Comparison of ENCODE assay signal across 2 cellular contexts in the genomic region with DNA sequence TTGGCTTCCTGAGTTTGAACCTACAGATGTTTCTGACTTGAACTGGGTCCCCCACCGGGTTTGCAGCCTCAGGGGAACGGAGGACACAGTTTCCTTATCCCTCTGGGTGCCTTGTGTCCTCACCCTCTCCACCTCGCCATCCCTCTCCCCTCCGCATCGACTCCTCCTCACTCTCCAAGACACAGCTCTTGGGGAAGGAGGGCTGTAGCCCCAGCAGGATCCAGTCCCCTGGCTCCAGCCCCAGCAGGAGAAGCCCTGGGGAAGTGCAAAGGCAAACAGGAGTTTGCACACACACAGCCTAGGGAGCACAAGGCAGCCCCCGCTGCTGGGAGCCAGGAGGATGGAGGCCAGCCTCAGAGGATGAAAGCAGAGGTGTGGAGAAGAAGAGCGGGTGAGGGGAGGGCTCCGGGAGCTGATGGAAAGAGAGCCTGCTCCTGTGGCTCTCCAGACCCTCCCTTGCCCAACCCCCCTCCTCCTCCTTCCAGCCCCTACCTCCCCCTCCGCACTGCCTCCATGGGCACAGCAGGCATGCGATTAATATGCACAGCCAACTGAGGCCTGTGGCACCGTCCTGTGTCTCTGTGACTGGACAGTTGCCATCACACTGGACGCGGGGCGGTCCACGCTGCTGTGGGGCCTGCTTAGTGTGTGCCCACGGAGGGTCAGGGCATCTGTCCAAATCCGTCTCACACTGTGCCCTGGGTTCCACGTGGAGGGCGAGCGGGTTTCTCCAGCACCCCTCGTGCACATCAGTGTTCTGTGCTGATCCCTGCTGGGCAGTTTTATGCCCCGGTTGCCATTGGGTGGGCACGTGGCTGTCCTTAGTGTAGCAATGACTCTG.
TF ChIP-seq lines count a peak whose summit lies in the region.

No MANE protein-coding gene starts in this region.

TF ChIP-seq in GM23338, 12 proteins besides CTCF, POLR2A, EP300 and RAD21:
- TF ChIP-seq, protein P1, sequence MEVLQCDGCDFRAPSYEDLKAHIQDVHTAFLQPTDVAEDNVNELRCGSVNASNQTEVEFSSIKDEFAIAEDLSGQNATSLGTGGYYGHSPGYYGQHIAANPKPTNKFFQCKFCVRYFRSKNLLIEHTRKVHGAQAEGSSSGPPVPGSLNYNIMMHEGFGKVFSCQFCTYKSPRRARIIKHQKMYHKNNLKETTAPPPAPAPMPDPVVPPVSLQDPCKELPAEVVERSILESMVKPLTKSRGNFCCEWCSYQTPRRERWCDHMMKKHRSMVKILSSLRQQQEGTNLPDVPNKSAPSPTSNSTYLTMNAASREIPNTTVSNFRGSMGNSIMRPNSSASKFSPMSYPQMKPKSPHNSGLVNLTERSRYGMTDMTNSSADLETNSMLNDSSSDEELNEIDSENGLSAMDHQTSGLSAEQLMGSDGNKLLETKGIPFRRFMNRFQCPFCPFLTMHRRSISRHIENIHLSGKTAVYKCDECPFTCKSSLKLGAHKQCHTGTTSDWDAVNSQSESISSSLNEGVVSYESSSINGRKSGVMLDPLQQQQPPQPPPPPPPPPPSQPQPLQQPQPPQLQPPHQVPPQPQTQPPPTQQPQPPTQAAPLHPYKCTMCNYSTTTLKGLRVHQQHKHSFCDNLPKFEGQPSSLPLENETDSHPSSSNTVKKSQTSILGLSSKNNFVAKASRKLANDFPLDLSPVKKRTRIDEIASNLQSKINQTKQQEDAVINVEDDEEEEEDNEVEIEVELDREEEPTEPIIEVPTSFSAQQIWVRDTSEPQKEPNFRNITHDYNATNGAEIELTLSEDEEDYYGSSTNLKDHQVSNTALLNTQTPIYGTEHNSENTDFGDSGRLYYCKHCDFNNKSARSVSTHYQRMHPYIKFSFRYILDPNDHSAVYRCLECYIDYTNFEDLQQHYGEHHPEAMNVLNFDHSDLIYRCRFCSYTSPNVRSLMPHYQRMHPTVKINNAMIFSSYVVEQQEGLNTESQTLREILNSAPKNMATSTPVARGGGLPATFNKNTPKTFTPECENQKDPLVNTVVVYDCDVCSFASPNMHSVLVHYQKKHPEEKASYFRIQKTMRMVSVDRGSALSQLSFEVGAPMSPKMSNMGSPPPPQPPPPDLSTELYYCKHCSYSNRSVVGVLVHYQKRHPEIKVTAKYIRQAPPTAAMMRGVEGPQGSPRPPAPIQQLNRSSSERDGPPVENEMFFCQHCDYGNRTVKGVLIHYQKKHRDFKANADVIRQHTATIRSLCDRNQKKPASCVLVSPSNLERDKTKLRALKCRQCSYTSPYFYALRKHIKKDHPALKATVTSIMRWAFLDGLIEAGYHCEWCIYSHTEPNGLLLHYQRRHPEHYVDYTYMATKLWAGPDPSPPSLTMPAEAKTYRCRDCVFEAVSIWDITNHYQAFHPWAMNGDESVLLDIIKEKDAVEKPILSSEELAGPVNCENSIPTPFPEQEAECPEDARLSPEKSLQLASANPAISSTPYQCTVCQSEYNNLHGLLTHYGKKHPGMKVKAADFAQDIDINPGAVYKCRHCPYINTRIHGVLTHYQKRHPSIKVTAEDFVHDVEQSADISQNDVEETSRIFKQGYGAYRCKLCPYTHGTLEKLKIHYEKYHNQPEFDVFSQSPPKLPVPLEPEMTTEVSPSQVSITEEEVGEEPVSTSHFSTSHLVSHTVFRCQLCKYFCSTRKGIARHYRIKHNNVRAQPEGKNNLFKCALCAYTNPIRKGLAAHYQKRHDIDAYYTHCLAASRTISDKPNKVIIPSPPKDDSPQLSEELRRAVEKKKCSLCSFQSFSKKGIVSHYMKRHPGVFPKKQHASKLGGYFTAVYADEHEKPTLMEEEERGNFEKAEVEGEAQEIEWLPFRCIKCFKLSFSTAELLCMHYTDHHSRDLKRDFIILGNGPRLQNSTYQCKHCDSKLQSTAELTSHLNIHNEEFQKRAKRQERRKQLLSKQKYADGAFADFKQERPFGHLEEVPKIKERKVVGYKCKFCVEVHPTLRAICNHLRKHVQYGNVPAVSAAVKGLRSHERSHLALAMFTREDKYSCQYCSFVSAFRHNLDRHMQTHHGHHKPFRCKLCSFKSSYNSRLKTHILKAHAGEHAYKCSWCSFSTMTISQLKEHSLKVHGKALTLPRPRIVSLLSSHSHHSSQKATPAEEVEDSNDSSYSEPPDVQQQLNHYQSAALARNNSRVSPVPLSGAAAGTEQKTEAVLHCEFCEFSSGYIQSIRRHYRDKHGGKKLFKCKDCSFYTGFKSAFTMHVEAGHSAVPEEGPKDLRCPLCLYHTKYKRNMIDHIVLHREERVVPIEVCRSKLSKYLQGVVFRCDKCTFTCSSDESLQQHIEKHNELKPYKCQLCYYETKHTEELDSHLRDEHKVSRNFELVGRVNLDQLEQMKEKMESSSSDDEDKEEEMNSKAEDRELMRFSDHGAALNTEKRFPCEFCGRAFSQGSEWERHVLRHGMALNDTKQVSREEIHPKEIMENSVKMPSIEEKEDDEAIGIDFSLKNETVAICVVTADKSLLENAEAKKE (CRISPR knock-in tag; IDR thresholded peaks at IDR 0.05), result no peak
- no peak for TF ChIP-seq JUNB (IDR thresholded peaks at IDR 0.05; ENCODE audit: unreplicated experiment)
- no peak for TF ChIP-seq NANOG (IDR thresholded peaks at IDR 0.05; ENCODE audit: borderline replicate concordance)
- TF ChIP-seq, protein P2, sequence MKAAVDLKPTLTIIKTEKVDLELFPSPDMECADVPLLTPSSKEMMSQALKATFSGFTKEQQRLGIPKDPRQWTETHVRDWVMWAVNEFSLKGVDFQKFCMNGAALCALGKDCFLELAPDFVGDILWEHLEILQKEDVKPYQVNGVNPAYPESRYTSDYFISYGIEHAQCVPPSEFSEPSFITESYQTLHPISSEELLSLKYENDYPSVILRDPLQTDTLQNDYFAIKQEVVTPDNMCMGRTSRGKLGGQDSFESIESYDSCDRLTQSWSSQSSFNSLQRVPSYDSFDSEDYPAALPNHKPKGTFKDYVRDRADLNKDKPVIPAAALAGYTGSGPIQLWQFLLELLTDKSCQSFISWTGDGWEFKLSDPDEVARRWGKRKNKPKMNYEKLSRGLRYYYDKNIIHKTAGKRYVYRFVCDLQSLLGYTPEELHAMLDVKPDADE (IDR thresholded peaks at IDR 0.05), result no peak
- no peak for TF ChIP-seq POLR2AphosphoS5 (IDR thresholded peaks at IDR 0.05; ENCODE audit: low read depth)
- no peak for TF ChIP-seq CREB1 (CRISPR knock-in tag; IDR thresholded peaks at IDR 0.05; ENCODE audit: low read depth)

TF ChIP-seq in H1, 55 proteins besides CTCF, POLR2A, EP300 and RAD21:
- TF ChIP-seq, protein P3, sequence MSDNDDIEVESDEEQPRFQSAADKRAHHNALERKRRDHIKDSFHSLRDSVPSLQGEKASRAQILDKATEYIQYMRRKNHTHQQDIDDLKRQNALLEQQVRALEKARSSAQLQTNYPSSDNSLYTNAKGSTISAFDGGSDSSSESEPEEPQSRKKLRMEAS (IDR thresholded peaks at IDR 0.05), result no peak
- TF ChIP-seq SP2 (IDR thresholded peaks at IDR 0.05; ENCODE audit: low read length) (no peak), SIRT6 (IDR thresholded peaks at IDR 0.05; ENCODE audit: low read length) (no peak), RXRA (IDR thresholded peaks at IDR 0.05; ENCODE audit: insufficient read depth, low read depth, low read length) (no peak), SUZ12 (IDR thresholded peaks at IDR 0.05; ENCODE audit: low read length) (no peak), ZNF274 (IDR thresholded peaks at IDR 0.05; ENCODE audit: borderline replicate concordance, extremely low read depth, low read length) (no peak), BRCA1 (IDR thresholded peaks at IDR 0.05; ENCODE audit: low read depth, low read length) (no peak), BACH1 (IDR thresholded peaks at IDR 0.05; ENCODE audit: low read length) (no peak), YY1 (IDR thresholded peaks at IDR 0.05; ENCODE audit: low read depth, low read length) (no peak), TAF1 (IDR thresholded peaks at IDR 0.05; ENCODE audit: low read depth, low read length) (no peak), CBX8 (IDR thresholded peaks at IDR 0.05; ENCODE audit: borderline replicate concordance, low read depth, low read length) (no peak), POU5F1 (IDR thresholded peaks at IDR 0.05; ENCODE audit: low read depth, low read length) (no peak), JUND (IDR thresholded peaks at IDR 0.05; ENCODE audit: low read length) (no peak)
- TF ChIP-seq, protein P4, sequence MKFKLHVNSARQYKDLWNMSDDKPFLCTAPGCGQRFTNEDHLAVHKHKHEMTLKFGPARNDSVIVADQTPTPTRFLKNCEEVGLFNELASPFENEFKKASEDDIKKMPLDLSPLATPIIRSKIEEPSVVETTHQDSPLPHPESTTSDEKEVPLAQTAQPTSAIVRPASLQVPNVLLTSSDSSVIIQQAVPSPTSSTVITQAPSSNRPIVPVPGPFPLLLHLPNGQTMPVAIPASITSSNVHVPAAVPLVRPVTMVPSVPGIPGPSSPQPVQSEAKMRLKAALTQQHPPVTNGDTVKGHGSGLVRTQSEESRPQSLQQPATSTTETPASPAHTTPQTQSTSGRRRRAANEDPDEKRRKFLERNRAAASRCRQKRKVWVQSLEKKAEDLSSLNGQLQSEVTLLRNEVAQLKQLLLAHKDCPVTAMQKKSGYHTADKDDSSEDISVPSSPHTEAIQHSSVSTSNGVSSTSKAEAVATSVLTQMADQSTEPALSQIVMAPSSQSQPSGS (IDR thresholded peaks at IDR 0.05; ENCODE audit: low read length), result no peak
- TF ChIP-seq, protein P5, sequence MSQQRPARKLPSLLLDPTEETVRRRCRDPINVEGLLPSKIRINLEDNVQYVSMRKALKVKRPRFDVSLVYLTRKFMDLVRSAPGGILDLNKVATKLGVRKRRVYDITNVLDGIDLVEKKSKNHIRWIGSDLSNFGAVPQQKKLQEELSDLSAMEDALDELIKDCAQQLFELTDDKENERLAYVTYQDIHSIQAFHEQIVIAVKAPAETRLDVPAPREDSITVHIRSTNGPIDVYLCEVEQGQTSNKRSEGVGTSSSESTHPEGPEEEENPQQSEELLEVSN (IDR thresholded peaks at IDR 0.05), result no peak
